Comparison of ENCODE assay signal across 8 cellular contexts in genomic region chr17:29723283-29724047, GRCh38.
DNase-seq lines count a peak whose midpoint lies in the region; ATAC-seq and TF ChIP-seq lines count a peak whose summit lies in the region.

No MANE protein-coding gene starts in this region.

- H3K4me1 ChIP-seq in DND-41 (ENCODE audit: insufficient read depth, low read length) (peaks cover 53% of the 10 kb centered on the region), muscle layer of duodenum (ENCODE audit: control insufficient read depth in 1 of 2, insufficient read depth in 2 of 2, low read length in 2 of 2) (peaks cover 6 to 11% of the 10 kb centered on the region in 2 donors)

- H3K27ac ChIP-seq in DND-41 (ENCODE audit: low read length) (peak overlapping the region; percentile 76), muscle layer of duodenum (ENCODE audit: low read length) (peak overlapping the region; percentile 73)

- peak overlapping the region; percentile 51 for H3K27ac Mint-ChIP-seq in activated CD8-positive, alpha-beta T cell treated with anti-CD3 and anti-CD28 coated beads, Interleukin-2, amount 10 ng/mL, durations not matched to agents 7 days and 5 days

- H3K9me3 Mint-ChIP-seq in activated CD8-positive, alpha-beta T cell treated with anti-CD3 and anti-CD28 coated beads, Interleukin-2, amount 10 ng/mL, durations not matched to agents 7 days and 5 days (ENCODE audit: insufficient read depth), result no peaks in the 10 kb centered on the region

- H3K9me3 ChIP-seq in DND-41 (ENCODE audit: insufficient read depth, low read length, severe bottlenecking) (peaks cover under 1% of the 10 kb centered on the region), muscle layer of duodenum (ENCODE audit: control insufficient read depth in 1 of 2, low read length in 2 of 2) (no peaks in the 10 kb centered on the region)

- peaks cover 26% of the 10 kb centered on the region for H3K79me2 ChIP-seq in DND-41 (ENCODE audit: insufficient read depth, low read length)

- DNase-seq in DND-41 (no peak), SK-N-DZ (ENCODE audit: low spot score) (no peak)
- DNase-seq in activated CD8-positive, alpha-beta T cell treated with anti-CD3 and anti-CD28 coated beads, Interleukin-2, amount 10 ng/mL, durations not matched to agents 7 days and 5 days, result no peak
- DNase-seq in stimulated activated CD4-positive, alpha-beta T cell treated with anti-CD3 and anti-CD28 coated beads, Interleukin-4, amount 100 ng/mL, for 24 hours, result no peak

- no peaks in the 10 kb centered on the region for H3K27me3 Mint-ChIP-seq in activated CD8-positive, alpha-beta T cell treated with anti-CD3 and anti-CD28 coated beads, Interleukin-2, amount 10 ng/mL, durations not matched to agents 7 days and 5 days (ENCODE audit: low read depth)

- H3K36me3 ChIP-seq in DND-41 (ENCODE audit: insufficient read depth, low read length), result no peaks in the 10 kb centered on the region
- H3K36me3 ChIP-seq in muscle layer of duodenum (ENCODE audit: control insufficient read depth in 1 of 2, insufficient read depth in 2 of 2, low read length in 2 of 2), result no peaks in the 10 kb centered on the region

- CTCF ChIA-PET in activated CD8-positive, alpha-beta T cell treated with anti-CD3 and anti-CD28 coated beads, Interleukin-2, amount 10 ng/mL, durations not matched to agents 7 days and 5 days (lab: Charles Lee), result interaction anchor here (0.6 to 3.5 kb wide), 16 partner anchors 10 to 207 kb away, joined by 3 to 13 read pairs (median 4); no protein-coding TSS in a partner anchor

- TF ChIP-seq CTCF in DND-41 (IDR thresholded peaks at IDR 0.05; ENCODE audit: borderline replicate concordance, extremely low read depth, low read length, poor library complexity, severe bottlenecking), result no peak

- H3K36me3 Mint-ChIP-seq in activated CD8-positive, alpha-beta T cell treated with anti-CD3 and anti-CD28 coated beads, Interleukin-2, amount 10 ng/mL, durations not matched to agents 7 days and 5 days (ENCODE audit: low read depth), result peaks cover 37% of the 10 kb centered on the region

- H3K27me3 ChIP-seq in DND-41 (ENCODE audit: insufficient read depth, low read length, poor library complexity) (no peaks in the 10 kb centered on the region), muscle layer of duodenum (ENCODE audit: low read depth, low read length) (no peaks in the 10 kb centered on the region)

- H3K4me3 Mint-ChIP-seq in activated CD8-positive, alpha-beta T cell treated with anti-CD3 and anti-CD28 coated beads, Interleukin-2, amount 10 ng/mL, durations not matched to agents 7 days and 5 days, result peak overlapping the region; percentile 6

- no peak overlapping the region for H2AFZ ChIP-seq in DND-41 (ENCODE audit: low read depth, low read length)

- no peaks in the 10 kb centered on the region; the same call in 1 of the 2 replicates for H4K20me1 ChIP-seq in DND-41 (ENCODE audit: insufficient read depth, low read length)

- peak; percentile 20; the same call in 1 of the 3 replicates for ATAC-seq in DND-41 (ENCODE audit: insufficient read depth, low read depth)
- ATAC-seq in HG03060 (IDR thresholded peaks at IDR 0.05; ENCODE audit: low read depth, unreplicated experiment), result peak; percentile 10
- ATAC-seq in activated CD8-positive, alpha-beta T cell treated with anti-CD3 and anti-CD28 coated beads, Interleukin-2, amount 10 ng/mL, durations not matched to agents 7 days and 5 days, result peak; percentile 31
- ATAC-seq in GM18873 (IDR thresholded peaks at IDR 0.05; ENCODE audit: low FRiP score, unreplicated experiment), result no peak
- ATAC-seq in GM21619 (IDR thresholded peaks at IDR 0.05; ENCODE audit: unreplicated experiment), result no peak

- H3K9ac ChIP-seq in DND-41 (ENCODE audit: low read depth, low read length), result peak overlapping the region; percentile 25; the same call in 1 of the 2 replicates

- H3K4me3 ChIP-seq in DND-41 (ENCODE audit: low read depth in 1 of 2, low read length in 2 of 2) (peak overlapping the region in 1 of 2 experiments; percentile 39; a peak in 2 of 4 replicates), muscle layer of duodenum (ENCODE audit: low read depth in 1 of 2, low read length in 2 of 2) (no peak overlapping the region)

- POLR2A ChIA-PET in activated CD8-positive, alpha-beta T cell treated with anti-CD3 and anti-CD28 coated beads, Interleukin-2, amount 10 ng/mL, durations not matched to agents 7 days and 5 days (lab: Charles Lee), result interaction anchor here (1.1 to 2.6 kb wide), 5 partner anchors 10 to 106 kb away, joined by 3 to 23 read pairs (median 5); no protein-coding TSS in a partner anchor

- peak overlapping the region; percentile 59 for H3K4me2 ChIP-seq in DND-41 (ENCODE audit: insufficient read depth, low read length)

- peaks cover 63% of the 10 kb centered on the region for H3K4me1 Mint-ChIP-seq in activated CD8-positive, alpha-beta T cell treated with anti-CD3 and anti-CD28 coated beads, Interleukin-2, amount 10 ng/mL, durations not matched to agents 7 days and 5 days (ENCODE audit: low read depth)

Comparison
In these comparisons a context has a peak if more than half of its experiments do, and no peak if none do; other contexts are left out.
1. ATAC-seq: peak in DND-41 (single experiment), HG03060 (single experiment) and activated CD8-positive, alpha-beta T cell treated with anti-CD3 and anti-CD28 coated beads, Interleukin-2, amount 10 ng/mL, durations not matched to agents 7 days and 5 days (single experiment); none in GM18873 (single experiment) and GM21619 (single experiment).